ENCODE assay signal across 8 cellular contexts in the genomic region with DNA sequence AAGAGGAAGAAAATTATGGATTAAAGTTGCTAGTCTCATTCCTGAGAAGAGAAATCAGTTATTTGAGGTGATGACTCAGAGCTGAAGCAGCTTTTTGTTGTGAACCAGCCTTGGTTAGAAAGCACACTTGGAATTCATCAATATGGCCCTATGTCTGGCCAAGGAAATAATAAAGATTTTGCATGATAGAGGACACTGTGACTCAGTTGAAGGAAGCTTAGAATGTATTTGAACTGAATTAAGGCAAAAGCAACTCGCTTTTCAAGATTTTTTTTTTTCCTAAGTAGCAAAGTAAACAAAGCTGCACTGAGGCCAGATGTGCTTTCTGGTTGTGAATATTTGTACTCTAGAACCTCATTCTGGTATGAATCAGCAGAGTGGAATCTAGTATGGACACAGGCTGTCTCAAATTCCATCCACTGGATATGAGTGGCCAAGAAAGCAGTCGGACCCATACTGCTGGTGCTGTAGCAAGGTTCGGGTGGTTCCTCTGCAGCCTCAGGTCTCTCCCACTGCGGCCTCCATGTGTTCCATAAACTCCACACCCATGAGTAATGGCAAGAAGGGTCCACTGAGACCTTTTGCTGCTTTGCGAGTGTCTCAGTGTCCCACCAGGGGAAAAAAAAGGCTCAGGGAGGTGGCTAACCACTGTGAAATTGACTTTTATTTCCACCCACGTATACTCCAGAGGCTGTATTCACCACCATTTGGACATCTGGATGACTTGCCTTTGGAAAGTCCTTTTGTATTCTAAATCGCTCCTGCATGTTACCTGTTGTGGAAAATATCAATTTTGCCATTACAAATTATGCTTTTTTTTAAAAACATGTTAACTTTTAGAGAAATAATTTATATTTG. TPM values are rescaled to one million over a fixed set of nuclear protein-coding genes. Genes with fewer than 3 reads are reported as not detected.
DNase-seq lines count a peak whose midpoint lies in the region; ATAC-seq, FAIRE-seq and TF ChIP-seq lines count a peak whose summit lies in the region.

No MANE protein-coding gene starts in this region.

- intact Hi-C loops in mammary epithelial cell (cut with micrococcal nuclease), result no loop called here

- 49% methylated on average over 7 of the region's 7 CpGs for WGBS in mammary epithelial cell (ENCODE audit: low coverage, missing lambda C conversion rate)
- WGBS in lung, 2 donors, result 73 to 88% methylated on average over 7 of the region's 7 CpGs

- H3K36me3 ChIP-seq in KMS-11 (ENCODE audit: insufficient read depth) (no peaks in the 10 kb centered on the region), mammary epithelial cell (ENCODE audit: insufficient read depth, low read length) (peaks cover 68% of the 10 kb centered on the region), lung (ENCODE audit: control insufficient read depth in 2 of 2, insufficient read depth in 2 of 2, low read length in 2 of 2) (peaks cover 17 to 20% of the 10 kb centered on the region in 2 donors)

- H3K9ac ChIP-seq in KMS-11 (no peak overlapping the region), mammary epithelial cell (ENCODE audit: insufficient read depth, low read length) (no peak overlapping the region)

- DNase-seq in AG08395 (ENCODE audit: low spot score) (peak; percentile 86), mammary epithelial cell (peak; percentile 78), lung (ENCODE audit: low spot score) (no peak), GM19239 (ENCODE audit: insufficient read length, low spot score) (no peak), NCI-H2171 treated with DMSO at 0.1 percent for 48 hours (lab: John Stamatoyannopoulos, UW) (no peak), NCI-H2081 treated with DMSO at 0.1 percent for 48 hours (lab: John Stamatoyannopoulos, UW) (no peak)

- CTCF ChIA-PET in mammary epithelial cell (lab: Charles Lee; ENCODE audit: low non-redundant PET), result no interaction called here

- H2AFZ ChIP-seq in KMS-11 (ENCODE audit: low read depth), result no peak overlapping the region
- H2AFZ ChIP-seq in mammary epithelial cell (ENCODE audit: low read depth, low read length), result no peak overlapping the region

- H3K9me3 ChIP-seq in mammary epithelial cell (replicated peaks; ENCODE audit: insufficient read depth, low read length) (no peaks in the 10 kb centered on the region), lung (ENCODE audit: control insufficient read depth in 2 of 2, insufficient read depth in 1 of 2, low read length in 1 of 2) (no peaks in the 10 kb centered on the region)

- no peaks in the 10 kb centered on the region for H4K20me1 ChIP-seq in KMS-11 (ENCODE audit: insufficient read depth)
- H4K20me1 ChIP-seq in mammary epithelial cell (ENCODE audit: insufficient read depth, low read length), result no peaks in the 10 kb centered on the region

- no peak for FAIRE-seq in GM19239 (lab: Jason Lieb, UNC)

- in situ Hi-C loops in mammary epithelial cell (cut with MboI; ENCODE audit: low sequenced_read_pairs in 2 of 2), result no loop called here

- peak overlapping the region; percentile 27; the same call in 1 of the 2 replicates for H3K27ac ChIP-seq in KMS-11
- H3K27ac ChIP-seq in mammary epithelial cell (ENCODE audit: insufficient read depth, low read depth, low read length), result peak overlapping the region; percentile 17
- peak overlapping the region; percentile 71 to 77 for H3K27ac ChIP-seq in lung (ENCODE audit: low read depth in 1 of 2, low read length in 1 of 2)

- no peaks in the 10 kb centered on the region for H3K27me3 ChIP-seq in KMS-11 (ENCODE audit: insufficient read depth, low read depth)
- H3K27me3 ChIP-seq in mammary epithelial cell (ENCODE audit: insufficient read depth, low read length), result no peaks in the 10 kb centered on the region
- no peaks in the 10 kb centered on the region for H3K27me3 ChIP-seq in lung (ENCODE audit: control insufficient read depth, insufficient read depth)

- ATAC-seq in lung (ENCODE audit: insufficient read depth, low FRiP score) (no peak), HG02623 (IDR thresholded peaks at IDR 0.05; ENCODE audit: unreplicated experiment) (no peak)

- no peaks in the 10 kb centered on the region for H3K79me2 ChIP-seq in KMS-11 (ENCODE audit: insufficient read depth, low read depth)
- peaks cover 91% of the 10 kb centered on the region for H3K79me2 ChIP-seq in mammary epithelial cell (ENCODE audit: insufficient read depth, low read length)

- no peak overlapping the region for H3K4me3 ChIP-seq in KMS-11 (IDR thresholded peaks at IDR 0.05; ENCODE audit: insufficient read depth, low read depth, low read length)
- H3K4me3 ChIP-seq in mammary epithelial cell (replicated peaks in 1 of 3; ENCODE audit: insufficient read depth in 1 of 3, low read depth in 2 of 3, low read length in 3 of 3), result no peak overlapping the region
- no peak overlapping the region for H3K4me3 ChIP-seq in lung

- H3K4me1 ChIP-seq in KMS-11 (ENCODE audit: low read depth, poor library complexity, severe bottlenecking) (peaks cover 71% of the 10 kb centered on the region), mammary epithelial cell (ENCODE audit: insufficient read depth, low read length) (peaks cover 61% of the 10 kb centered on the region), lung (ENCODE audit: control insufficient read depth in 2 of 2, insufficient read depth in 2 of 2, low read length in 2 of 2) (peaks cover 19 to 70% of the 10 kb centered on the region in 2 donors)

- TF ChIP-seq CTCF in KMS-11 (conservative IDR thresholded peaks at IDR 0.05; ENCODE audit: low read depth, low read length), result no peak
- no peak for TF ChIP-seq CTCF in mammary epithelial cell (conservative IDR thresholded peaks at IDR 0.05 in 1 of 2, IDR thresholded peaks at IDR 0.05 in 1 of 2; ENCODE audit: extremely low read depth in 1 of 2, insufficient read depth in 1 of 2, low read depth in 1 of 2, low read length in 2 of 2)
- TF ChIP-seq CTCF in lung (IDR thresholded peaks at IDR 0.05; ENCODE audit: control extremely low read depth, extremely low read depth), result no peak

- BruUV-seq in mammary epithelial cell (replicated peaks; lab: Mats Ljungman, UMichigan), result no TSS peak

- H3K4me2 ChIP-seq in KMS-11 (peak overlapping the region; percentile 44), mammary epithelial cell (ENCODE audit: insufficient read depth, low read depth, low read length) (peak overlapping the region; percentile 38)

- dilution Hi-C loops in mammary epithelial cell (cut with HindIII; ENCODE audit: low sequenced_read_pairs), result no loop called here

RNA-seq across cellular contexts. Expression of gene TGFBR2, which starts 53.1 kb away (rescaled TPM):
- total RNA-seq in mammary epithelial cell (100 to 1,000 TPM; 149 to 179 TPM), lung (100 to 1,000 TPM; 198 to 232 TPM)
- polyA plus RNA-seq in mammary epithelial cell (289 TPM), lung (100 to 1,000 TPM in 1 of 2 donors, 10 to 100 TPM in 1; 31.1 to 129 TPM)
- polyA minus RNA-seq in mammary epithelial cell, result 320 TPM

Comparison
In these comparisons a context has a peak if more than half of its experiments do, and no peak if none do; other contexts are left out.
1. DNase-seq: peak in AG08395 (single experiment) and mammary epithelial cell (single experiment); none in lung (single experiment), GM19239 (single experiment), NCI-H2171 treated with DMSO at 0.1 percent for 48 hours (single experiment) and NCI-H2081 treated with DMSO at 0.1 percent for 48 hours (single experiment).
2. H3K27ac ChIP-seq: peak in every context shown above with its lines; median percentile 74 in lung; 27 in KMS-11; 17 in mammary epithelial cell.